In the genomic region with DNA sequence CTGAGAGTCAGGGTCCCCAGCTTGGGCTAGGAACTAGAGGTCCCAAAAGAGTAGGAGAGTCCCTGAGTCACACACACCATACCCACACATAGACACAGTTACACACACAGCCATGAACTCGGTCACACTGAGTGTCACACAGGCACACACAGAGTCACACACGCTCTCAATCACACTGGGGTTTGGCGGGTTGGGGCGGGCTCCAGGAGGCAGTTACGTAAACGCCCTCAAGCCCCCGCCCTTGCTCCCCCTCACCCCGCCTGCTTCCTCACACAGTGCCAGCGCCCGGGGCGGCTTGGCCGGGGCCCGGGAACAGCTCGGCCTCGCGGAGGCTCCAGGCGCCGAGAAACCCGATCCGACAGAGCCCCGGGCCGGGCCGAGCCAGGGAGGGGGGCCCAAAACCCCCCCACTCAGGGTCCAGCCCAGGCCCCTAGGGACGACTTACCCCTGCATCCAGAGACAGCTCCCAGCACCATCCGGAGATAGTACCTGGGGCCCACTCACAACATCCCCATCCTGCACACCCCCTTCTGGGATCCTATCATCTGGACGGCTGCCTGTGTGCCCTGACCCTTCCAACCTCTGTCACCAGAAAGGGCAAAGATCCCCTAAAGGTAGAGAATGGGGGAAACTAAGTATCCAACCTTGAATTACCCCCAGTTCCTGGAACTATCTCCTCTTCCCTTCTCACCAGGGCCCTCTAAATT, we compare ENCODE assay signal across 10 cellular contexts. TPM values are rescaled to one million over a fixed set of nuclear protein-coding genes. Genes with fewer than 3 reads are reported as not detected.
DNase-seq lines count a peak whose midpoint lies in the region; ATAC-seq lines count a peak whose summit lies in the region.
"Had no signal": no experiment of that assay in that cellular context is flagged by ENCODE, and none has a peak within 500 bp of the region (broad histone marks: within the 10 kb centered on the region; RNA-seq: fewer than 3 reads in every experiment).

No MANE protein-coding gene starts in this region.

- peaks cover 55 to 75% (median 75%) of the 10 kb centered on the region in 3 donors for H3K4me1 ChIP-seq in skeletal muscle tissue (ENCODE audit: control insufficient read depth in 3 of 3, insufficient read depth in 3 of 3, low read length in 3 of 3)

- DNase-seq in NCI-H1694 (lab: John Stamatoyannopoulos, UW) (peak; percentile 29), NCI-H1694 treated with DMSO at 0.1 percent for 48 hours (lab: John Stamatoyannopoulos, UW) (no peak), anterior cingulate cortex (lab: John Stamatoyannopoulos, UW) (peak in 51 of 58 donors; percentile 23 to 86 (median 59)), NOMO-1 treated with dmso at 0.1 percent for 144 hours (lab: John Stamatoyannopoulos, UW; ENCODE audit: unreplicated experiment) (no peak)
- DNase-seq: activated CD4-positive, alpha-beta T cell treated with anti-CD3 and anti-CD28 coated beads for 36 hours had no signal

- H3K9ac ChIP-seq in skeletal muscle tissue (ENCODE audit: low read depth in 1 of 3, low read length in 3 of 3): peak overlapping the region; percentile 54 to 73 (median 70)

- H3K4me3 ChIP-seq in iPS-11a (ENCODE audit: low read depth, low read length) (peak overlapping the region; percentile 13), skeletal muscle tissue (ENCODE audit: low read length in 3 of 3) (peak overlapping the region; percentile 14 to 38 (median 36))

- no peaks in the 10 kb centered on the region for H3K36me3 ChIP-seq in skeletal muscle tissue (ENCODE audit: control insufficient read depth in 3 of 3, insufficient read depth in 3 of 3, low read length in 3 of 3)

- H3K9me3 ChIP-seq in skeletal muscle tissue (ENCODE audit: control insufficient read depth in 3 of 3, low read length in 3 of 3): no peaks in the 10 kb centered on the region

- ATAC-seq in HG02884 (IDR thresholded peaks at IDR 0.05; ENCODE audit: unreplicated experiment) (no peak), HG03025 (IDR thresholded peaks at IDR 0.05; ENCODE audit: low FRiP score, unreplicated experiment) (no peak)
- ATAC-seq: activated CD4-positive, alpha-beta T cell treated with anti-CD3 and anti-CD28 coated beads for 36 hours had no signal

- H3K27me3 ChIP-seq in skeletal muscle tissue (ENCODE audit: control insufficient read depth in 3 of 3, insufficient read depth in 3 of 3, low read length in 3 of 3): peaks cover 0 to 10% (median 4%) of the 10 kb centered on the region in 3 donors

- peak overlapping the region; percentile 57 for H3K27ac ChIP-seq in skeletal muscle tissue (ENCODE audit: low read depth, low read length)

RNA-seq across cellular contexts. Expression of gene CNTFR, which starts 3.5 kb away (rescaled TPM):
- 3.1 TPM for total RNA-seq in skeletal muscle tissue
- total RNA-seq: activated CD4-positive, alpha-beta T cell treated with anti-CD3 and anti-CD28 coated beads for 36 hours; fibroblast of villous mesenchyme had no signal

RNA-seq across cellular contexts. Expression of gene RPP25L, which starts 18.8 kb away (rescaled TPM):
- 25.6 TPM for total RNA-seq in skeletal muscle tissue

RNA-seq across cellular contexts. Expression of gene DCTN3, which starts 27.2 kb away (rescaled TPM):
- total RNA-seq in skeletal muscle tissue: 67.8 TPM

RNA-seq across cellular contexts. Expression of gene ARID3C, which starts 35.8 kb away (rescaled TPM):
- not detected for total RNA-seq in skeletal muscle tissue
- total RNA-seq: fibroblast of villous mesenchyme had no signal

RNA-seq across cellular contexts. Expression of gene SIGMAR1, which starts 44.5 kb away (rescaled TPM):
- 14.1 TPM for total RNA-seq in skeletal muscle tissue

Comparison
In these comparisons a context has a peak if more than half of its experiments do, and no peak if none do; other contexts are left out.
1. DNase-seq: peak in NCI-H1694 (single experiment) and anterior cingulate cortex (51 of 58); none in NCI-H1694 treated with DMSO at 0.1 percent for 48 hours (single experiment) and NOMO-1 treated with dmso at 0.1 percent for 144 hours (single experiment).